ENCODE assay signal across 1 cellular context in genomic region chr15:98422086-98422478, GRCh38.
TF ChIP-seq lines count a peak whose summit lies in the region.

No MANE protein-coding gene starts in this region.

TF ChIP-seq in neural cell, 6 proteins besides CTCF, POLR2A, EP300 and RAD21 (continued from another document):
- TF ChIP-seq SMC3 (conservative IDR thresholded peaks at IDR 0.05; ENCODE audit: poor library complexity) (no peak), EZH2 (IDR thresholded peaks at IDR 0.05; ENCODE audit: borderline replicate concordance, insufficient read depth, low read length, poor library complexity, severe bottlenecking) (no peak)
